Comparison of ENCODE assay signal across 25 cellular contexts in genomic region chr5:179271821-179272325, GRCh38.
DNase-seq lines count a peak whose midpoint lies in the region; ATAC-seq and TF ChIP-seq lines count a peak whose summit lies in the region.
"Had no signal": no experiment of that assay in that cellular context is flagged by ENCODE, and none has a peak within 500 bp of the region (broad histone marks: within the 10 kb centered on the region; RNA-seq: fewer than 3 reads in every experiment).

No MANE protein-coding gene starts in this region.

- no peak overlapping the region for H3K4me2 ChIP-seq in fibroblast of lung (ENCODE audit: extremely low read depth, insufficient read depth, low read length)
- H3K4me2 ChIP-seq: PC-9 had no signal

- H3K9me3 Mint-ChIP-seq in activated naive CD8-positive, alpha-beta T cell treated with anti-CD3 and anti-CD28 coated beads, Interleukin-2, amount 10 ng/mL, durations not matched to agents 7 days and 5 days = no peaks in the 10 kb centered on the region
- no peaks in the 10 kb centered on the region for H3K9me3 Mint-ChIP-seq in activated naive CD8-positive, alpha-beta T cell treated with anti-CD3 and anti-CD28 coated beads for 36 hours
- H3K9me3 Mint-ChIP-seq in nephron = no peaks in the 10 kb centered on the region
- H3K9me3 Mint-ChIP-seq: dendritic cell treated with granulocyte-macrophage colony-stimulating factor and Interleukin-4, amounts not matched to agents 40 ng/mL and 50 ng/mL, for 4 days; naive thymus-derived CD4-positive, alpha-beta T cell; stimulated activated memory B cell treated with anti-CD40 and anti-IgM and Interleukin-4, amounts not matched to agents 10 μg/mL and 1 μg/mL and 100 μg/mL, for 72 hours had no signal

- H3K36me3 Mint-ChIP-seq in activated naive CD8-positive, alpha-beta T cell treated with anti-CD3 and anti-CD28 coated beads, Interleukin-2, amount 10 ng/mL, durations not matched to agents 7 days and 5 days = no peaks in the 10 kb centered on the region
- no peaks in the 10 kb centered on the region for H3K36me3 Mint-ChIP-seq in activated naive CD8-positive, alpha-beta T cell treated with anti-CD3 and anti-CD28 coated beads for 36 hours
- no peaks in the 10 kb centered on the region for H3K36me3 Mint-ChIP-seq in nephron (ENCODE audit: low read depth)
- H3K36me3 Mint-ChIP-seq: naive thymus-derived CD4-positive, alpha-beta T cell; stimulated activated memory B cell treated with anti-CD40 and anti-IgM and Interleukin-4, amounts not matched to agents 10 μg/mL and 1 μg/mL and 100 μg/mL, for 72 hours had no signal

- no peak overlapping the region for H2AFZ ChIP-seq in fibroblast of lung (ENCODE audit: low read length)
- H2AFZ ChIP-seq: PC-9 had no signal

- no peaks in the 10 kb centered on the region for H4K20me1 ChIP-seq in fibroblast of lung (ENCODE audit: control insufficient read depth, extremely low read depth, insufficient read depth, low read length)

- DNase-seq in activated naive CD8-positive, alpha-beta T cell treated with anti-CD3 and anti-CD28 coated beads, Interleukin-2, amount 10 ng/mL, durations not matched to agents 7 days and 5 days = peak; percentile 9
- DNase-seq in activated naive CD8-positive, alpha-beta T cell treated with anti-CD3 and anti-CD28 coated beads for 36 hours = no peak
- DNase-seq in fibroblast of lung (ENCODE audit: low read depth in 2 of 2) = no peak
- DNase-seq in upper lobe of left lung = peak in 1 of 2 donors; percentile 19
- DNase-seq in SJCRH30 = no peak
- DNase-seq: ACHN; GF-D8; naive thymus-derived CD4-positive, alpha-beta T cell; NCI-H1417; NCI-H2227 treated with DMSO at 0.1 percent for 48 hours; NCI-H82; PC-9; T-helper 9 cell; thyroid gland had no signal

- H3K79me2 ChIP-seq in fibroblast of lung (ENCODE audit: control insufficient read depth, insufficient read depth, low read length) = peaks cover 35% of the 10 kb centered on the region

- no peak overlapping the region for H3K4me3 Mint-ChIP-seq in activated naive CD8-positive, alpha-beta T cell treated with anti-CD3 and anti-CD28 coated beads, Interleukin-2, amount 10 ng/mL, durations not matched to agents 7 days and 5 days
- no peak overlapping the region for H3K4me3 Mint-ChIP-seq in activated naive CD8-positive, alpha-beta T cell treated with anti-CD3 and anti-CD28 coated beads for 36 hours
- no peak overlapping the region for H3K4me3 Mint-ChIP-seq in nephron
- H3K4me3 Mint-ChIP-seq: dendritic cell treated with granulocyte-macrophage colony-stimulating factor and Interleukin-4, amounts not matched to agents 40 ng/mL and 50 ng/mL, for 4 days; naive thymus-derived CD4-positive, alpha-beta T cell; stimulated activated memory B cell treated with anti-CD40 and anti-IgM and Interleukin-4, amounts not matched to agents 10 μg/mL and 1 μg/mL and 100 μg/mL, for 72 hours had no signal

- H3K9me3 ChIP-seq in fibroblast of lung (ENCODE audit: control insufficient read depth, insufficient read depth, low read depth, low read length) (no peaks in the 10 kb centered on the region), upper lobe of left lung (no peaks in the 10 kb centered on the region), SJCRH30 (replicated peaks) (no peaks in the 10 kb centered on the region)
- H3K9me3 ChIP-seq: gastroesophageal sphincter, prostate gland, thyroid gland had no signal

- H3K4me1 Mint-ChIP-seq in activated naive CD8-positive, alpha-beta T cell treated with anti-CD3 and anti-CD28 coated beads, Interleukin-2, amount 10 ng/mL, durations not matched to agents 7 days and 5 days = no peaks in the 10 kb centered on the region
- H3K4me1 Mint-ChIP-seq in activated naive CD8-positive, alpha-beta T cell treated with anti-CD3 and anti-CD28 coated beads for 36 hours = no peaks in the 10 kb centered on the region
- H3K4me1 Mint-ChIP-seq in nephron = peaks cover 66% of the 10 kb centered on the region
- H3K4me1 Mint-ChIP-seq: naive thymus-derived CD4-positive, alpha-beta T cell; stimulated activated memory B cell treated with anti-CD40 and anti-IgM and Interleukin-4, amounts not matched to agents 10 μg/mL and 1 μg/mL and 100 μg/mL, for 72 hours had no signal

- TF ChIP-seq CTCF in fibroblast of lung (conservative IDR thresholded peaks at IDR 0.05 in 1 of 2, IDR thresholded peaks at IDR 0.05 in 1 of 2; ENCODE audit: low read depth in 1 of 2, low read length in 2 of 2) = no peak
- no peak for TF ChIP-seq CTCF in nephron (IDR thresholded peaks at IDR 0.05; ENCODE audit: unreplicated experiment in 3 of 3)
- no peak for TF ChIP-seq CTCF in upper lobe of left lung (IDR thresholded peaks at IDR 0.05)

- H3K27ac ChIP-seq in fibroblast of lung (ENCODE audit: insufficient read depth, low read length) = peak overlapping the region; percentile 84
- H3K27ac ChIP-seq in upper lobe of left lung = peak overlapping the region; percentile 10 to 87 (median 80)
- no peak overlapping the region for H3K27ac ChIP-seq in SJCRH30
- H3K27ac ChIP-seq: C4-2B, epithelial cell of prostate, PC-9, SK-N-MC had no signal

- peaks cover 11% of the 10 kb centered on the region for H3K36me3 ChIP-seq in fibroblast of lung (ENCODE audit: control insufficient read depth, insufficient read depth, low read length)
- no peaks in the 10 kb centered on the region for H3K36me3 ChIP-seq in upper lobe of left lung
- H3K36me3 ChIP-seq in SJCRH30 = no peaks in the 10 kb centered on the region
- H3K36me3 ChIP-seq: prostate gland, thyroid gland had no signal

- no peak for TF ChIP-seq EP300 in upper lobe of left lung (IDR thresholded peaks at IDR 0.05)

- H3K27ac Mint-ChIP-seq in activated naive CD8-positive, alpha-beta T cell treated with anti-CD3 and anti-CD28 coated beads, Interleukin-2, amount 10 ng/mL, durations not matched to agents 7 days and 5 days = no peak overlapping the region
- H3K27ac Mint-ChIP-seq in activated naive CD8-positive, alpha-beta T cell treated with anti-CD3 and anti-CD28 coated beads for 36 hours = no peak overlapping the region
- peak overlapping the region in 2 of 3 experiments; percentile 99 for H3K27ac Mint-ChIP-seq in nephron
- H3K27ac Mint-ChIP-seq: dendritic cell treated with granulocyte-macrophage colony-stimulating factor and Interleukin-4, amounts not matched to agents 40 ng/mL and 50 ng/mL, for 4 days; naive thymus-derived CD4-positive, alpha-beta T cell; stimulated activated memory B cell treated with anti-CD40 and anti-IgM and Interleukin-4, amounts not matched to agents 10 μg/mL and 1 μg/mL and 100 μg/mL, for 72 hours had no signal

- H3K27me3 Mint-ChIP-seq in activated naive CD8-positive, alpha-beta T cell treated with anti-CD3 and anti-CD28 coated beads, Interleukin-2, amount 10 ng/mL, durations not matched to agents 7 days and 5 days = no peaks in the 10 kb centered on the region
- no peaks in the 10 kb centered on the region for H3K27me3 Mint-ChIP-seq in activated naive CD8-positive, alpha-beta T cell treated with anti-CD3 and anti-CD28 coated beads for 36 hours
- H3K27me3 Mint-ChIP-seq in nephron (ENCODE audit: low read depth) = peaks cover 4% of the 10 kb centered on the region
- H3K27me3 Mint-ChIP-seq: dendritic cell treated with granulocyte-macrophage colony-stimulating factor and Interleukin-4, amounts not matched to agents 40 ng/mL and 50 ng/mL, for 4 days; stimulated activated memory B cell treated with anti-CD40 and anti-IgM and Interleukin-4, amounts not matched to agents 10 μg/mL and 1 μg/mL and 100 μg/mL, for 72 hours had no signal

- WGBS in upper lobe of left lung, 2 donors = 77 to 90% methylated on average over 2 to 5 of the region's 13 CpGs

- no peak for ATAC-seq in activated naive CD8-positive, alpha-beta T cell treated with anti-CD3 and anti-CD28 coated beads, Interleukin-2, amount 10 ng/mL, durations not matched to agents 7 days and 5 days (ENCODE audit: low read depth)
- ATAC-seq in upper lobe of left lung (ENCODE audit: low FRiP score in 2 of 2) = no peak
- no peak for ATAC-seq in HG02642 (IDR thresholded peaks at IDR 0.05; ENCODE audit: poor library complexity, unreplicated experiment)
- ATAC-seq in GM18909 (IDR thresholded peaks at IDR 0.05; ENCODE audit: poor library complexity, unreplicated experiment) = no peak
- ATAC-seq: gastroesophageal sphincter; GM12878; naive thymus-derived CD4-positive, alpha-beta T cell; stimulated activated memory B cell treated with anti-CD40 and anti-IgM and Interleukin-4, amounts not matched to agents 10 μg/mL and 1 μg/mL and 100 μg/mL, for 72 hours had no signal

- POLR2A ChIA-PET in activated naive CD8-positive, alpha-beta T cell treated with anti-CD3 and anti-CD28 coated beads, Interleukin-2, amount 10 ng/mL, durations not matched to agents 7 days and 5 days (lab: Charles Lee) = no interaction called here

- no peak overlapping the region for H3K9ac ChIP-seq in fibroblast of lung (ENCODE audit: insufficient read depth, low read length)

- no peak for TF ChIP-seq POLR2A in upper lobe of left lung (IDR thresholded peaks at IDR 0.05)

- H3K4me1 ChIP-seq in fibroblast of lung (ENCODE audit: control insufficient read depth, extremely low read depth, insufficient read depth, low read length) = peaks cover 79% of the 10 kb centered on the region
- H3K4me1 ChIP-seq in upper lobe of left lung = peaks cover 6 to 29% (median 18%) of the 10 kb centered on the region in 4 donors
- H3K4me1 ChIP-seq in SJCRH30 = no peaks in the 10 kb centered on the region
- H3K4me1 ChIP-seq: prostate gland had no signal

- H3K27me3 ChIP-seq in fibroblast of lung (ENCODE audit: control insufficient read depth, insufficient read depth, low read length) (no peaks in the 10 kb centered on the region), upper lobe of left lung (no peaks in the 10 kb centered on the region), SJCRH30 (no peaks in the 10 kb centered on the region)
- H3K27me3 ChIP-seq: thyroid gland had no signal

- H3K4me3 ChIP-seq in fibroblast of lung (replicated peaks in 1 of 4; ENCODE audit: control extremely low read depth in 1 of 4, insufficient read depth in 1 of 4, low read depth in 3 of 4, low read length in 4 of 4) = no peak overlapping the region
- H3K4me3 ChIP-seq in upper lobe of left lung = no peak overlapping the region
- H3K4me3 ChIP-seq in SJCRH30 = no peak overlapping the region
- H3K4me3 ChIP-seq: gastroesophageal sphincter, GM12878, PC-9, prostate gland, SK-N-MC, thyroid gland had no signal

Comparison
In these comparisons a context has a peak if more than half of its experiments do, and no peak if none do; other contexts are left out.
1. H3K27ac Mint-ChIP-seq: peak in nephron (2 of 3); none in activated naive CD8-positive, alpha-beta T cell treated with anti-CD3 and anti-CD28 coated beads, Interleukin-2, amount 10 ng/mL, durations not matched to agents 7 days and 5 days (single experiment) and activated naive CD8-positive, alpha-beta T cell treated with anti-CD3 and anti-CD28 coated beads for 36 hours (single experiment).